ENCODE assay signal across 8 cellular contexts in genomic region chr18:61893971-61894750, GRCh38. TPM values are rescaled to one million over a fixed set of nuclear protein-coding genes. Genes with fewer than 3 reads are reported as not detected.
A peak's percentile ranks its signal among the peaks of the same experiment; 100 is the strongest.
DNase-seq lines count a peak whose midpoint lies in the region; ATAC-seq, FAIRE-seq and TF ChIP-seq lines count a peak whose summit lies in the region.

No MANE protein-coding gene starts in this region.

- H3K4me3 ChIP-seq in Karpas-422 (ENCODE audit: low read length) (peak overlapping the region; percentile 72), astrocyte (ENCODE audit: insufficient read depth, low read depth, low read length) (peak overlapping the region; percentile 90), hepatocyte (peak overlapping the region; percentile 99), vagina (peak overlapping the region; percentile 75 to 93)

- H2AFZ ChIP-seq in Karpas-422 (ENCODE audit: low read length) (peak overlapping the region; percentile 75; the same call in 1 of the 2 replicates), astrocyte (ENCODE audit: low read depth, low read length) (peak overlapping the region; percentile 88), hepatocyte (peak overlapping the region; percentile 98)

- H3K4me1 ChIP-seq in Karpas-422 (ENCODE audit: low read length) (peaks cover 3% of the 10 kb centered on the region), astrocyte (ENCODE audit: insufficient read depth, low read length) (peaks cover 20% of the 10 kb centered on the region), hepatocyte (ENCODE audit: insufficient read depth) (peaks cover 21% of the 10 kb centered on the region), vagina (peaks cover 47% of the 10 kb centered on the region)

- H3K4me2 ChIP-seq in Karpas-422 (ENCODE audit: low read depth, low read length, poor library complexity, severe bottlenecking) (peak overlapping the region; percentile 85), astrocyte (ENCODE audit: low read length) (peak overlapping the region; percentile 99), hepatocyte (peak overlapping the region; percentile 97)

- FAIRE-seq in astrocyte (lab: Jason Lieb, UNC): no peak

- H3K79me2 ChIP-seq in Karpas-422 (ENCODE audit: low read length) (no peaks in the 10 kb centered on the region), astrocyte (ENCODE audit: insufficient read depth, low read length) (peaks cover 45% of the 10 kb centered on the region), hepatocyte (peaks cover 24% of the 10 kb centered on the region)

- no peaks in the 10 kb centered on the region for H3K27me3 ChIP-seq in Karpas-422 (ENCODE audit: low read length)
- H3K27me3 ChIP-seq in astrocyte (ENCODE audit: insufficient read depth, low read length): no peaks in the 10 kb centered on the region
- no peaks in the 10 kb centered on the region for H3K27me3 ChIP-seq in hepatocyte
- no peaks in the 10 kb centered on the region for H3K27me3 ChIP-seq in vagina

- peaks cover 12% of the 10 kb centered on the region for H3K36me3 Mint-ChIP-seq in astrocyte (ENCODE audit: low read depth, unreplicated experiment)

- peaks cover 29% of the 10 kb centered on the region for H3K4me1 Mint-ChIP-seq in astrocyte (ENCODE audit: low read depth, unreplicated experiment)

- DNase-seq in Daoy (ENCODE audit: low read depth) (peak; percentile 68), Karpas-422 (peak; percentile 81), SW480 (ENCODE audit: low spot score) (peak; percentile 1), astrocyte (ENCODE audit: low read depth) (no peak), hepatocyte (ENCODE audit: low spot score) (peak; percentile 91), putamen (ENCODE audit: low spot score) (peak; percentile 67), vagina (ENCODE audit: extremely low spot score in 2 of 2) (no peak)

- H4K20me1 ChIP-seq in Karpas-422 (ENCODE audit: insufficient read depth, low read depth, low read length): no peaks in the 10 kb centered on the region
- H4K20me1 ChIP-seq in astrocyte (ENCODE audit: insufficient read depth, low read length): peaks cover 40% of the 10 kb centered on the region
- H4K20me1 ChIP-seq in hepatocyte (ENCODE audit: insufficient read depth, poor library complexity, severe bottlenecking): no peaks in the 10 kb centered on the region

- peak overlapping the region; percentile 92 for H3K4me3 Mint-ChIP-seq in astrocyte (ENCODE audit: unreplicated experiment)

- no peak overlapping the region for H3K27ac ChIP-seq in Karpas-422 (ENCODE audit: low read length)
- H3K27ac ChIP-seq in astrocyte (ENCODE audit: low read depth, low read length): peak overlapping the region; percentile 59
- peak overlapping the region; percentile 83 for H3K27ac ChIP-seq in hepatocyte
- H3K27ac ChIP-seq in vagina: peak overlapping the region; percentile 92

- H3K36me3 ChIP-seq in Karpas-422 (ENCODE audit: insufficient read depth, low read length): no peaks in the 10 kb centered on the region
- no peaks in the 10 kb centered on the region for H3K36me3 ChIP-seq in astrocyte (ENCODE audit: insufficient read depth, low read length)
- H3K36me3 ChIP-seq in hepatocyte (replicated peaks; ENCODE audit: insufficient read depth, low read depth): no peaks in the 10 kb centered on the region
- peaks cover 0 to 4% of the 10 kb centered on the region in 2 donors for H3K36me3 ChIP-seq in vagina

- peak in 1 of 2 donors; percentile 49 for TF ChIP-seq POLR2A in vagina (IDR thresholded peaks at IDR 0.05)

- ATAC-seq in GM21737 (IDR thresholded peaks at IDR 0.05; ENCODE audit: unreplicated experiment): peak; percentile 75

- H3K27me3 Mint-ChIP-seq in astrocyte (ENCODE audit: low read depth, unreplicated experiment): no peaks in the 10 kb centered on the region

- peak overlapping the region; percentile 65 for H3K9ac ChIP-seq in Karpas-422 (ENCODE audit: low read length)
- peak overlapping the region; percentile 91 for H3K9ac ChIP-seq in astrocyte (ENCODE audit: low read length)

- H3K9me3 ChIP-seq in Karpas-422 (ENCODE audit: low read length) (no peaks in the 10 kb centered on the region), astrocyte (ENCODE audit: insufficient read depth, low read depth, low read length) (no peaks in the 10 kb centered on the region), hepatocyte (ENCODE audit: low read depth) (no peaks in the 10 kb centered on the region), vagina (no peaks in the 10 kb centered on the region)

- 0% methylated on average over 34 of the region's 95 CpGs for WGBS in hepatocyte (ENCODE audit: low lambda C conversion rate, missing lambda C conversion rate)

- intact Hi-C loops in vagina (cut with DNase I): loop anchor here (2.0 to 5.0 kb wide), 3 partner anchors 162 to 311 kb away; no protein-coding TSS in a partner anchor

- TF ChIP-seq CTCF in astrocyte (IDR thresholded peaks at IDR 0.05; ENCODE audit: insufficient read depth, low read depth, low read length) (no peak), hepatocyte (IDR thresholded peaks at IDR 0.05; ENCODE audit: poor library complexity) (peak; percentile 36), vagina (IDR thresholded peaks at IDR 0.05) (no peak)

- no peaks in the 10 kb centered on the region for H3K9me3 Mint-ChIP-seq in astrocyte (ENCODE audit: unreplicated experiment)

- H3K9me2 ChIP-seq in Karpas-422 (replicated peaks; ENCODE audit: insufficient read depth, low read length) (no peaks in the 10 kb centered on the region), hepatocyte (replicated peaks; ENCODE audit: insufficient read depth) (no peaks in the 10 kb centered on the region)

- H3K27ac Mint-ChIP-seq in astrocyte (ENCODE audit: unreplicated experiment): peak overlapping the region; percentile 26

RNA-seq across cellular contexts. Expression of gene RNF152, which starts 1.4 kb away (rescaled TPM):
- 1.3 and 4.2 TPM in 2 replicates for total RNA-seq in Daoy (2014; rRNA removed; shearing (Covaris generic))
- total RNA-seq in Karpas-422 (2014; rRNA removed; shearing (Covaris generic); ENCODE audit: low replicate concordance): 0.07 and 0.83 TPM in 2 replicates
- total RNA-seq in astrocyte (68.7 and 73.9 TPM in 2 replicates), hepatocyte (18.3 and 21.1 TPM in 2 replicates), vagina (45.7 TPM)
- polyA plus RNA-seq in hepatocyte: 2.0 and 4.2 TPM in 2 replicates

Comparison
In these comparisons a context has a peak if more than half of its experiments do, and no peak if none do; other contexts are left out.
1. DNase-seq: peak in Daoy (single experiment), Karpas-422 (single experiment), SW480 (single experiment), hepatocyte (single experiment) and putamen (single experiment); none in astrocyte (single experiment) and vagina (0 of 2).
2. Peak in every context shown above with its lines, with median percentiles within 50 percentile points of each other: H2AFZ ChIP-seq, H3K4me2 ChIP-seq and H3K4me3 ChIP-seq.